Comparison of ENCODE assay signal across 2 cellular contexts in the genomic region with DNA sequence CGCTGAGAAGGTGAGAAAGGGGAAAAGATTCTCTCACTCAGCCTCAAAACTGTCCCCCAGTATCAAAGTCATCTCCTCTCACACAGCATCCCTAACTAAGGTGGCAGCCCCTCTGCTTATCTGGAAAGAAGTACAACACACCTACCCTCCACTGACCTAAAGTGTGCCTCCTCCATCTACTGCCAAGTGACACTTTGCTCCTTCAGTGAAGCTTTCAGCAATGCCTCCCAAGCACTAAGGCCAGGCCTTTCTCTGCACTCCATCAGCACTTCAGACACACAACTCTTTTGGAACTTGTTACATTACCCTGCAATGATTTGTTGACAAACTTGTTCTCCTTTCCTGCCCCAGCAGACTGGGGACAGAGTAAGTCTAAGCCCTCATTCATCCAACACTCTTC.
TF ChIP-seq lines count a peak whose summit lies in the region.

No MANE protein-coding gene starts in this region.

TF ChIP-seq in SK-N-SH, 30 proteins besides CTCF, POLR2A, EP300 and RAD21 (continued from another document):
- TF ChIP-seq, protein P1, sequence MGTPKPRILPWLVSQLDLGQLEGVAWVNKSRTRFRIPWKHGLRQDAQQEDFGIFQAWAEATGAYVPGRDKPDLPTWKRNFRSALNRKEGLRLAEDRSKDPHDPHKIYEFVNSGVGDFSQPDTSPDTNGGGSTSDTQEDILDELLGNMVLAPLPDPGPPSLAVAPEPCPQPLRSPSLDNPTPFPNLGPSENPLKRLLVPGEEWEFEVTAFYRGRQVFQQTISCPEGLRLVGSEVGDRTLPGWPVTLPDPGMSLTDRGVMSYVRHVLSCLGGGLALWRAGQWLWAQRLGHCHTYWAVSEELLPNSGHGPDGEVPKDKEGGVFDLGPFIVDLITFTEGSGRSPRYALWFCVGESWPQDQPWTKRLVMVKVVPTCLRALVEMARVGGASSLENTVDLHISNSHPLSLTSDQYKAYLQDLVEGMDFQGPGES (IDR thresholded peaks at IDR 0.05; ENCODE audit: low read depth, low read length), result no peak
- TF ChIP-seq TAF1 (IDR thresholded peaks at IDR 0.05; ENCODE audit: borderline replicate concordance, low read depth, low read length) (no peak), GATA2 (CRISPR knock-in tag; IDR thresholded peaks at IDR 0.05) (no peak), YY1 (IDR thresholded peaks at IDR 0.05; ENCODE audit: low read depth) (no peak), RXRA (IDR thresholded peaks at IDR 0.05; ENCODE audit: borderline replicate concordance, low read depth) (no peak), TCF12 (IDR thresholded peaks at IDR 0.05) (no peak), SMC3 (IDR thresholded peaks at IDR 0.05; ENCODE audit: low read depth, low read length) (no peak), SIN3A (IDR thresholded peaks at IDR 0.05; ENCODE audit: borderline replicate concordance, low read depth, low read length) (no peak), ELF1 (IDR thresholded peaks at IDR 0.05) (no peak), EZH2phosphoT487 (IDR thresholded peaks at IDR 0.05; ENCODE audit: borderline replicate concordance, low read depth) (no peak)
- TF ChIP-seq, protein P2, sequence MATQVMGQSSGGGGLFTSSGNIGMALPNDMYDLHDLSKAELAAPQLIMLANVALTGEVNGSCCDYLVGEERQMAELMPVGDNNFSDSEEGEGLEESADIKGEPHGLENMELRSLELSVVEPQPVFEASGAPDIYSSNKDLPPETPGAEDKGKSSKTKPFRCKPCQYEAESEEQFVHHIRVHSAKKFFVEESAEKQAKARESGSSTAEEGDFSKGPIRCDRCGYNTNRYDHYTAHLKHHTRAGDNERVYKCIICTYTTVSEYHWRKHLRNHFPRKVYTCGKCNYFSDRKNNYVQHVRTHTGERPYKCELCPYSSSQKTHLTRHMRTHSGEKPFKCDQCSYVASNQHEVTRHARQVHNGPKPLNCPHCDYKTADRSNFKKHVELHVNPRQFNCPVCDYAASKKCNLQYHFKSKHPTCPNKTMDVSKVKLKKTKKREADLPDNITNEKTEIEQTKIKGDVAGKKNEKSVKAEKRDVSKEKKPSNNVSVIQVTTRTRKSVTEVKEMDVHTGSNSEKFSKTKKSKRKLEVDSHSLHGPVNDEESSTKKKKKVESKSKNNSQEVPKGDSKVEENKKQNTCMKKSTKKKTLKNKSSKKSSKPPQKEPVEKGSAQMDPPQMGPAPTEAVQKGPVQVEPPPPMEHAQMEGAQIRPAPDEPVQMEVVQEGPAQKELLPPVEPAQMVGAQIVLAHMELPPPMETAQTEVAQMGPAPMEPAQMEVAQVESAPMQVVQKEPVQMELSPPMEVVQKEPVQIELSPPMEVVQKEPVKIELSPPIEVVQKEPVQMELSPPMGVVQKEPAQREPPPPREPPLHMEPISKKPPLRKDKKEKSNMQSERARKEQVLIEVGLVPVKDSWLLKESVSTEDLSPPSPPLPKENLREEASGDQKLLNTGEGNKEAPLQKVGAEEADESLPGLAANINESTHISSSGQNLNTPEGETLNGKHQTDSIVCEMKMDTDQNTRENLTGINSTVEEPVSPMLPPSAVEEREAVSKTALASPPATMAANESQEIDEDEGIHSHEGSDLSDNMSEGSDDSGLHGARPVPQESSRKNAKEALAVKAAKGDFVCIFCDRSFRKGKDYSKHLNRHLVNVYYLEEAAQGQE (IDR thresholded peaks at IDR 0.05; ENCODE audit: low read depth, low read length), result no peak
- TF ChIP-seq, protein P3, sequence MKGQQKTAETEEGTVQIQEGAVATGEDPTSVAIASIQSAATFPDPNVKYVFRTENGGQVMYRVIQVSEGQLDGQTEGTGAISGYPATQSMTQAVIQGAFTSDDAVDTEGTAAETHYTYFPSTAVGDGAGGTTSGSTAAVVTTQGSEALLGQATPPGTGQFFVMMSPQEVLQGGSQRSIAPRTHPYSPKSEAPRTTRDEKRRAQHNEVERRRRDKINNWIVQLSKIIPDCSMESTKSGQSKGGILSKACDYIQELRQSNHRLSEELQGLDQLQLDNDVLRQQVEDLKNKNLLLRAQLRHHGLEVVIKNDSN (IDR thresholded peaks at IDR 0.05; ENCODE audit: borderline replicate concordance, low read depth), result no peak

TF ChIP-seq in SK-N-SH treated with all-trans-retinoic acid at 6 μM for 48 hours, 23 proteins besides CTCF, POLR2A, EP300 and RAD21 (continued from another document):
- TF ChIP-seq ZFP3 (CRISPR knock-in tag; IDR thresholded peaks at IDR 0.05), result no peak
- TF ChIP-seq TCF4 (CRISPR knock-in tag; IDR thresholded peaks at IDR 0.05; ENCODE audit: borderline replicate concordance), result no peak
- no peak for TF ChIP-seq GLIS3 (CRISPR knock-in tag; IDR thresholded peaks at IDR 0.05)
- TF ChIP-seq ARNTL (CRISPR knock-in tag; IDR thresholded peaks at IDR 0.05; ENCODE audit: borderline replicate concordance, low read depth), result no peak
- TF ChIP-seq, protein P4, sequence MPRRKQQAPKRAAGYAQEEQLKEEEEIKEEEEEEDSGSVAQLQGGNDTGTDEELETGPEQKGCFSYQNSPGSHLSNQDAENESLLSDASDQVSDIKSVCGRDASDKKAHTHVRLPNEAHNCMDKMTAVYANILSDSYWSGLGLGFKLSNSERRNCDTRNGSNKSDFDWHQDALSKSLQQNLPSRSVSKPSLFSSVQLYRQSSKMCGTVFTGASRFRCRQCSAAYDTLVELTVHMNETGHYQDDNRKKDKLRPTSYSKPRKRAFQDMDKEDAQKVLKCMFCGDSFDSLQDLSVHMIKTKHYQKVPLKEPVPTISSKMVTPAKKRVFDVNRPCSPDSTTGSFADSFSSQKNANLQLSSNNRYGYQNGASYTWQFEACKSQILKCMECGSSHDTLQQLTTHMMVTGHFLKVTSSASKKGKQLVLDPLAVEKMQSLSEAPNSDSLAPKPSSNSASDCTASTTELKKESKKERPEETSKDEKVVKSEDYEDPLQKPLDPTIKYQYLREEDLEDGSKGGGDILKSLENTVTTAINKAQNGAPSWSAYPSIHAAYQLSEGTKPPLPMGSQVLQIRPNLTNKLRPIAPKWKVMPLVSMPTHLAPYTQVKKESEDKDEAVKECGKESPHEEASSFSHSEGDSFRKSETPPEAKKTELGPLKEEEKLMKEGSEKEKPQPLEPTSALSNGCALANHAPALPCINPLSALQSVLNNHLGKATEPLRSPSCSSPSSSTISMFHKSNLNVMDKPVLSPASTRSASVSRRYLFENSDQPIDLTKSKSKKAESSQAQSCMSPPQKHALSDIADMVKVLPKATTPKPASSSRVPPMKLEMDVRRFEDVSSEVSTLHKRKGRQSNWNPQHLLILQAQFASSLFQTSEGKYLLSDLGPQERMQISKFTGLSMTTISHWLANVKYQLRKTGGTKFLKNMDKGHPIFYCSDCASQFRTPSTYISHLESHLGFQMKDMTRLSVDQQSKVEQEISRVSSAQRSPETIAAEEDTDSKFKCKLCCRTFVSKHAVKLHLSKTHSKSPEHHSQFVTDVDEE (CRISPR knock-in tag; IDR thresholded peaks at IDR 0.05), result no peak
- no peak for TF ChIP-seq OSR1 (CRISPR knock-in tag; IDR thresholded peaks at IDR 0.05)
- no peak for TF ChIP-seq SNAI2 (CRISPR knock-in tag; IDR thresholded peaks at IDR 0.05)
- TF ChIP-seq RARB (CRISPR knock-in tag; IDR thresholded peaks at IDR 0.05), result no peak
- TF ChIP-seq PPARA (CRISPR knock-in tag; IDR thresholded peaks at IDR 0.05; ENCODE audit: borderline replicate concordance), result no peak
